28 cellular contexts compared by ENCODE assay signal in genomic region chr1:44010935-44011610, GRCh38. TPM values are rescaled to one million over a fixed set of nuclear protein-coding genes. Genes with fewer than 3 reads are reported as not detected.
DNase-seq lines count a peak whose midpoint lies in the region; ATAC-seq, FAIRE-seq and TF ChIP-seq lines count a peak whose summit lies in the region.
"Had no signal": no experiment of that assay in that cellular context is flagged by ENCODE, and none has a peak within 500 bp of the region (broad histone marks: within the 10 kb centered on the region; RNA-seq: fewer than 3 reads in every experiment).

No MANE protein-coding gene starts in this region.

- H3K36me3 ChIP-seq in HepG2 (replicated peaks in 1 of 2; ENCODE audit: control insufficient read depth in 1 of 2, insufficient read depth in 2 of 2, low read length in 2 of 2) (no peaks in the 10 kb centered on the region; a peak in 1 of 5 replicates), right lobe of liver (no peaks in the 10 kb centered on the region), A673 (ENCODE audit: insufficient read depth, low read length, poor library complexity, severe bottlenecking) (no peaks in the 10 kb centered on the region)
- H3K36me3 ChIP-seq: transverse colon, WERI-Rb-1 had no signal

- H3K27ac ChIP-seq in HepG2 (ENCODE audit: extremely low read length, insufficient read depth, low read length) = no peak overlapping the region
- H3K27ac ChIP-seq in right lobe of liver = no peak overlapping the region
- H3K27ac ChIP-seq in A673 (ENCODE audit: low read depth, low read length, poor library complexity, severe bottlenecking) = no peak overlapping the region
- H3K27ac ChIP-seq: transverse colon, WERI-Rb-1 had no signal

- H3K4me2 ChIP-seq in HepG2 (ENCODE audit: low read depth, low read length) = no peak overlapping the region

- no peaks in the 10 kb centered on the region for H3K79me2 ChIP-seq in HepG2 (ENCODE audit: insufficient read depth, low read length)

- no peaks in the 10 kb centered on the region for H3K27me3 ChIP-seq in HepG2 (ENCODE audit: control insufficient read depth in 1 of 2, insufficient read depth in 2 of 2, low read length in 2 of 2)
- H3K27me3 ChIP-seq in right lobe of liver = no peaks in the 10 kb centered on the region
- no peaks in the 10 kb centered on the region for H3K27me3 ChIP-seq in A673 (replicated peaks; ENCODE audit: insufficient read depth, low read depth, low read length, poor library complexity)
- H3K27me3 ChIP-seq: transverse colon had no signal

- WGBS in HepG2 (ENCODE audit: low lambda C conversion rate) = 81% methylated on average over 7 of the region's 12 CpGs
- whole genome bisulfite sequencing in right lobe of liver (ENCODE audit: insufficient coverage, low coverage, low lambda C conversion rate, missing lambda C conversion rate) = no CpG with 5 or more reads among the region's 12 CpGs

- FAIRE-seq in HepG2 (lab: Jason Lieb, UNC) = no peak
- FAIRE-seq: H54 had no signal

- H3K4me3 ChIP-seq in HepG2 (replicated peaks in 1 of 3; ENCODE audit: insufficient read depth in 1 of 3, low read depth in 2 of 3, low read length in 3 of 3) = no peak overlapping the region
- H3K4me3 ChIP-seq in right lobe of liver = no peak overlapping the region
- no peak overlapping the region for H3K4me3 ChIP-seq in epithelial cell of proximal tubule (ENCODE audit: low read depth, low read length)
- H3K4me3 ChIP-seq in A673 (ENCODE audit: low read depth, low read length, poor library complexity, severe bottlenecking) = no peak overlapping the region
- H3K4me3 ChIP-seq: transverse colon had no signal

- TF ChIP-seq CTCF in HepG2 (CRISPR knock-in tag; IDR thresholded peaks at IDR 0.05) (peak; percentile 23; the same call in 1 of the 2 replicates), right lobe of liver (IDR thresholded peaks at IDR 0.05) (no peak), epithelial cell of proximal tubule (conservative IDR thresholded peaks at IDR 0.05; ENCODE audit: low read depth, low read length) (peak; percentile 9), A673 (conservative IDR thresholded peaks at IDR 0.05; ENCODE audit: low read depth, low read length) (no peak)

- CTCF ChIA-PET in HepG2 (lab: Yijun Ruan, JAX; ENCODE audit: low intra/inter-chr PET ratio, low total read pairs) = interaction anchor here (3.5 kb wide), 1 partner anchor 25 kb away, joined by 9 read pairs; no protein-coding TSS in a partner anchor
- CTCF ChIA-PET in A673 (lab: Charles Lee) = interaction anchor here (1.0 kb wide), 1 partner anchor 25 kb away, joined by 3 read pairs; no protein-coding TSS in a partner anchor

- no peak overlapping the region for H3K9ac ChIP-seq in HepG2 (ENCODE audit: insufficient read depth, low read depth, low read length)

- TF ChIP-seq EP300 in HepG2 (IDR thresholded peaks at IDR 0.05; ENCODE audit: low read depth in 2 of 2, low read length in 2 of 2) (no peak), HepG2 (CRISPR knock-in tag; IDR thresholded peaks at IDR 0.05; ENCODE audit: borderline replicate concordance) (no peak)

- DNase-seq in HepG2 (ENCODE audit: low spot score) (no peak), right lobe of liver (no peak), epithelial cell of proximal tubule (ENCODE audit: low read depth) (no peak), nucleus accumbens (lab: John Stamatoyannopoulos, UW) (peak in 55 of 56 donors; percentile 19 to 95 (median 85)), cerebellum (ENCODE audit: low spot score) (no peak), A673 (ENCODE audit: low spot score) (no peak)
- DNase-seq: activated CD4-positive, alpha-beta T cell treated with anti-CD3 and anti-CD28 coated beads, Interleukin-2, amount 50 U/mL, for 1 hour; activated naive CD4-positive, alpha-beta T cell treated with anti-CD3 and anti-CD28 coated beads, Interleukin-2, amount 10 ng/mL, durations not matched to agents 7 days and 5 days; AML-193; aorta; central memory CD4-positive, alpha-beta T cell; COR-L47; DMS79 treated with DMSO at 0.1 percent for 48 hours; IMR-90; left colon; NCI-H1105; NCI-H2029; NCI-H226; NCI-H748 treated with DMSO at 0.1 percent for 48 hours; Right ventricle myocardium superior; stimulated activated CD4-positive, alpha-beta T cell treated with anti-CD3 and anti-CD28 coated beads, Interleukin-12 subunit alpha, Interleukin-12 subunit beta, amount 100 ng/mL, for 4 hours; stimulated activated naive CD4-positive, alpha-beta T cell treated with Interleukin-2 at 50 U/mL for 16 hours; transverse colon; WERI-Rb-1 had no signal

- TF ChIP-seq POLR2A in HepG2 (IDR thresholded peaks at IDR 0.05; ENCODE audit: insufficient read depth in 1 of 2, low read depth in 2 of 2, low read length in 2 of 2) (no peak), right lobe of liver (IDR thresholded peaks at IDR 0.05) (no peak)

- no peak for TF ChIP-seq RAD21 in HepG2 (CRISPR knock-in tag; IDR thresholded peaks at IDR 0.05)

- no peak; the same call in 2 of the 3 replicates for ATAC-seq in HepG2
- ATAC-seq in right lobe of liver = no peak
- ATAC-seq in HG03139 (IDR thresholded peaks at IDR 0.05; ENCODE audit: unreplicated experiment) = no peak
- no peak for ATAC-seq in GM19397 (IDR thresholded peaks at IDR 0.05; ENCODE audit: unreplicated experiment)
- ATAC-seq: right cardiac atrium had no signal

- no peaks in the 10 kb centered on the region for H3K9me3 ChIP-seq in HepG2 (ENCODE audit: low read length)
- no peaks in the 10 kb centered on the region for H3K9me3 ChIP-seq in right lobe of liver
- H3K9me3 ChIP-seq in A673 (ENCODE audit: low read depth, low read length, poor library complexity, severe bottlenecking) = no peaks in the 10 kb centered on the region
- H3K9me3 ChIP-seq: transverse colon had no signal

- POLR2A ChIA-PET in HepG2 (lab: Yijun Ruan, JAX) = interaction anchor here (4.1 kb wide), 1 partner anchor 20 kb away, joined by 32 read pairs; the partner anchor contains the start of gene SLC6A9
- POLR2A ChIA-PET in A673 (lab: Charles Lee; ENCODE audit: low non-redundant PET) = no interaction called here

- no peaks in the 10 kb centered on the region for H4K20me1 ChIP-seq in HepG2 (ENCODE audit: insufficient read depth, low read length)

- in situ Hi-C loops in HepG2 (cut with HindIII; ENCODE audit: extremely low pct_ligation_motif_present, low pct_unique_long_range_greater_than_20kb) = no loop called here

- H2AFZ ChIP-seq in HepG2 (ENCODE audit: low read length) = no peak overlapping the region

- H3K4me1 ChIP-seq in HepG2 (ENCODE audit: insufficient read depth, low read length) (peaks cover 67% of the 10 kb centered on the region), right lobe of liver (no peaks in the 10 kb centered on the region), A673 (ENCODE audit: insufficient read depth, low read length, poor library complexity, severe bottlenecking) (peaks cover 15% of the 10 kb centered on the region)

- intact Hi-C loops in HepG2 (cut with micrococcal nuclease; ENCODE audit: unreplicated experiment) (no loop called here), right lobe of liver (cut with DNase I) (no loop called here), A673 (cut with micrococcal nuclease; ENCODE audit: unreplicated experiment) (no loop called here)

- no TSS peak for BruUV-seq in HepG2 (replicated peaks; lab: Mats Ljungman, UMichigan)
- BruUV-seq in A673 (replicated peaks; lab: Mats Ljungman, UMichigan) = no TSS peak

RNA-seq across cellular contexts. Expression of gene CCDC24, which starts 19.7 kb away (rescaled TPM):
- total RNA-seq in HepG2 (2016; rRNA removed; fragmentation: Illumina TruSeq; extraction: Trizol) = 2.2 and 2.9 TPM in 2 replicates
- 0.79 and 2.4 TPM in 2 replicates for total RNA-seq in HepG2 (2016; cell fraction: cytosol; rRNA removed; fragmentation: Illumina TruSeq; extraction: Trizol; ENCODE audit: low read depth)
- 0.95 and 2.5 TPM in 2 replicates for total RNA-seq in HepG2 (2016; cell fraction: insoluble cytoplasmic fraction; rRNA removed; fragmentation: Illumina TruSeq; extraction: Trizol)
- total RNA-seq in HepG2 (2016; cell fraction: membrane; rRNA removed; fragmentation: Illumina TruSeq; extraction: Trizol) = 1.8 and 2.6 TPM in 2 replicates
- 2.8 and 3.1 TPM in 2 replicates for total RNA-seq in HepG2 (2016; cell fraction: nucleus; rRNA removed; fragmentation: Illumina TruSeq; extraction: Trizol)
- polyA plus RNA-seq in HepG2 (2011; rRNA removed) = 1.4 and 1.8 TPM in 2 replicates
- 0.59 and 0.82 TPM in 2 replicates for polyA plus RNA-seq in HepG2 (2011; cell fraction: cytosol; rRNA removed)
- polyA plus RNA-seq in HepG2 (2011; cell fraction: nucleus; rRNA removed) = 8.4 and 10.6 TPM in 2 replicates
- polyA plus RNA-seq in HepG2 (2012) = 2.3 and 3.3 TPM in 2 replicates
- 1.3 and 1.8 TPM in 2 replicates for polyA plus RNA-seq in HepG2 (2016; cell fraction: cytosol; fragmentation: Illumina TruSeq; extraction: Trizol; ENCODE audit: low read depth)
- polyA plus RNA-seq in HepG2 (2016; cell fraction: insoluble cytoplasmic fraction; fragmentation: Illumina TruSeq; extraction: Trizol; ENCODE audit: low read depth) = 2.1 and 2.4 TPM in 2 replicates
- 1.7 and 2.2 TPM in 2 replicates for polyA plus RNA-seq in HepG2 (2016; cell fraction: membrane; fragmentation: Illumina TruSeq; extraction: Trizol; ENCODE audit: low read depth)
- 4.7 and 6.9 TPM in 2 replicates for polyA plus RNA-seq in HepG2 (2016; cell fraction: nucleus; fragmentation: Illumina TruSeq; extraction: Trizol; ENCODE audit: insufficient read depth, low read depth)
- polyA minus RNA-seq in HepG2 (2011; rRNA and poly(A)+ RNA removed; ENCODE audit: low replicate concordance) = 1.1 and 1.6 TPM in 2 replicates
- not detected in 2 replicates for polyA minus RNA-seq in HepG2 (2011; cell fraction: cytosol; rRNA and poly(A)+ RNA removed)
- 1.2 and 1.9 TPM in 2 replicates for polyA minus RNA-seq in HepG2 (2011; cell fraction: nucleus; rRNA and poly(A)+ RNA removed)
- total RNA-seq in right lobe of liver = 1 to 10 TPM; 2.2 to 8.4 (median 3.5) TPM
- total RNA-seq in epithelial cell of proximal tubule = 6.6 and 7.3 TPM in 2 replicates
- 5.2 TPM for total RNA-seq in cerebellum
- 5.6 and 7.9 TPM in 2 replicates for total RNA-seq in A673 (2021)

RNA-seq across cellular contexts. Expression of gene SLC6A9, which starts 20.2 kb away (rescaled TPM):
- total RNA-seq in HepG2 (2016; rRNA removed; fragmentation: Illumina TruSeq; extraction: Trizol) (4.8 and 8.5 TPM in 2 replicates), right lobe of liver (1 to 10 TPM in 4 of 6 experiments, under 1 TPM in 2; 0.78 to 2.2 (median 1.9) TPM), epithelial cell of proximal tubule (1.3 and 4.1 TPM in 2 replicates), cerebellum (12.3 TPM), A673 (2021) (31.4 and 40.8 TPM in 2 replicates)
- 1.5 and 2.2 TPM in 2 replicates for total RNA-seq in HepG2 (2016; cell fraction: cytosol; rRNA removed; fragmentation: Illumina TruSeq; extraction: Trizol; ENCODE audit: low read depth)
- 3.6 and 8.3 TPM in 2 replicates for total RNA-seq in HepG2 (2016; cell fraction: insoluble cytoplasmic fraction; rRNA removed; fragmentation: Illumina TruSeq; extraction: Trizol)
- 5.1 and 6.1 TPM in 2 replicates for total RNA-seq in HepG2 (2016; cell fraction: membrane; rRNA removed; fragmentation: Illumina TruSeq; extraction: Trizol)
- 11.0 and 14.1 TPM in 2 replicates for total RNA-seq in HepG2 (2016; cell fraction: nucleus; rRNA removed; fragmentation: Illumina TruSeq; extraction: Trizol)
- 9.9 and 16.1 TPM in 2 replicates for polyA plus RNA-seq in HepG2 (2011; rRNA removed)
- 7.9 and 8.4 TPM in 2 replicates for polyA plus RNA-seq in HepG2 (2011; cell fraction: cytosol; rRNA removed)
- polyA plus RNA-seq in HepG2 (2011; cell fraction: nucleus; rRNA removed) = 33.5 and 37.5 TPM in 2 replicates
- polyA plus RNA-seq in HepG2 (2012) = 11.7 and 19.4 TPM in 2 replicates
- 2.5 TPM in 2 replicates for polyA plus RNA-seq in HepG2 (2016; cell fraction: cytosol; fragmentation: Illumina TruSeq; extraction: Trizol; ENCODE audit: low read depth)
- polyA plus RNA-seq in HepG2 (2016; cell fraction: insoluble cytoplasmic fraction; fragmentation: Illumina TruSeq; extraction: Trizol; ENCODE audit: low read depth) = 5.1 and 6.9 TPM in 2 replicates
- 5.7 and 5.9 TPM in 2 replicates for polyA plus RNA-seq in HepG2 (2016; cell fraction: membrane; fragmentation: Illumina TruSeq; extraction: Trizol; ENCODE audit: low read depth)
- 20.8 and 22.7 TPM in 2 replicates for polyA plus RNA-seq in HepG2 (2016; cell fraction: nucleus; fragmentation: Illumina TruSeq; extraction: Trizol; ENCODE audit: insufficient read depth, low read depth)
- polyA minus RNA-seq in HepG2 (2011; rRNA and poly(A)+ RNA removed; ENCODE audit: low replicate concordance) = 32.9 and 95.0 TPM in 2 replicates
- 7.2 and 7.7 TPM in 2 replicates for polyA minus RNA-seq in HepG2 (2011; cell fraction: cytosol; rRNA and poly(A)+ RNA removed)
- polyA minus RNA-seq in HepG2 (2011; cell fraction: nucleus; rRNA and poly(A)+ RNA removed) = 11.1 and 11.3 TPM in 2 replicates

RNA-seq across cellular contexts. Expression of gene B4GALT2, which starts 32.1 kb away (rescaled TPM):
- 56.5 and 78.0 TPM in 2 replicates for total RNA-seq in HepG2 (2016; rRNA removed; fragmentation: Illumina TruSeq; extraction: Trizol)
- 81.0 and 86.5 TPM in 2 replicates for total RNA-seq in HepG2 (2016; cell fraction: cytosol; rRNA removed; fragmentation: Illumina TruSeq; extraction: Trizol; ENCODE audit: low read depth)
- 57.1 and 86.7 TPM in 2 replicates for total RNA-seq in HepG2 (2016; cell fraction: insoluble cytoplasmic fraction; rRNA removed; fragmentation: Illumina TruSeq; extraction: Trizol)
- 144 and 151 TPM in 2 replicates for total RNA-seq in HepG2 (2016; cell fraction: membrane; rRNA removed; fragmentation: Illumina TruSeq; extraction: Trizol)
- 42.0 and 49.7 TPM in 2 replicates for total RNA-seq in HepG2 (2016; cell fraction: nucleus; rRNA removed; fragmentation: Illumina TruSeq; extraction: Trizol)
- polyA plus RNA-seq in HepG2 (2011; rRNA removed) = 41.9 and 57.0 TPM in 2 replicates
- 39.2 and 66.4 TPM in 2 replicates for polyA plus RNA-seq in HepG2 (2011; cell fraction: cytosol; rRNA removed)
- polyA plus RNA-seq in HepG2 (2011; cell fraction: nucleus; rRNA removed) = 53.0 and 54.3 TPM in 2 replicates
- 40.1 and 41.5 TPM in 2 replicates for polyA plus RNA-seq in HepG2 (2012)
- 96.5 and 101 TPM in 2 replicates for polyA plus RNA-seq in HepG2 (2016; cell fraction: cytosol; fragmentation: Illumina TruSeq; extraction: Trizol; ENCODE audit: low read depth)
- polyA plus RNA-seq in HepG2 (2016; cell fraction: insoluble cytoplasmic fraction; fragmentation: Illumina TruSeq; extraction: Trizol; ENCODE audit: low read depth) = 67.6 and 73.0 TPM in 2 replicates
- 132 and 145 TPM in 2 replicates for polyA plus RNA-seq in HepG2 (2016; cell fraction: membrane; fragmentation: Illumina TruSeq; extraction: Trizol; ENCODE audit: low read depth)
- 86.0 and 90.4 TPM in 2 replicates for polyA plus RNA-seq in HepG2 (2016; cell fraction: nucleus; fragmentation: Illumina TruSeq; extraction: Trizol; ENCODE audit: insufficient read depth, low read depth)
- polyA minus RNA-seq in HepG2 (2011; rRNA and poly(A)+ RNA removed; ENCODE audit: low replicate concordance) = 52.0 and 94.8 TPM in 2 replicates
- 24.3 and 27.3 TPM in 2 replicates for polyA minus RNA-seq in HepG2 (2011; cell fraction: cytosol; rRNA and poly(A)+ RNA removed)
- polyA minus RNA-seq in HepG2 (2011; cell fraction: nucleus; rRNA and poly(A)+ RNA removed) = 13.7 and 15.8 TPM in 2 replicates
- total RNA-seq in right lobe of liver = 10 to 100 TPM; 13.4 to 49.5 (median 18.5) TPM
- total RNA-seq in epithelial cell of proximal tubule = 69.5 and 105 TPM in 2 replicates
- 59.3 TPM for total RNA-seq in cerebellum
- 71.5 and 76.4 TPM in 2 replicates for total RNA-seq in A673 (2021)

RNA-seq across cellular contexts. Expression of gene ATP6V0B, which starts 36.3 kb away (rescaled TPM):
- 76.4 and 161 TPM in 2 replicates for total RNA-seq in HepG2 (2016; rRNA removed; fragmentation: Illumina TruSeq; extraction: Trizol)
- total RNA-seq in HepG2 (2016; cell fraction: cytosol; rRNA removed; fragmentation: Illumina TruSeq; extraction: Trizol; ENCODE audit: low read depth) = 117 and 155 TPM in 2 replicates
- 83.5 and 169 TPM in 2 replicates for total RNA-seq in HepG2 (2016; cell fraction: insoluble cytoplasmic fraction; rRNA removed; fragmentation: Illumina TruSeq; extraction: Trizol)
- 125 and 145 TPM in 2 replicates for total RNA-seq in HepG2 (2016; cell fraction: membrane; rRNA removed; fragmentation: Illumina TruSeq; extraction: Trizol)
- 134 and 145 TPM in 2 replicates for total RNA-seq in HepG2 (2016; cell fraction: nucleus; rRNA removed; fragmentation: Illumina TruSeq; extraction: Trizol)
- 157 and 169 TPM in 2 replicates for polyA plus RNA-seq in HepG2 (2011; rRNA removed)
- 171 and 212 TPM in 2 replicates for polyA plus RNA-seq in HepG2 (2011; cell fraction: cytosol; rRNA removed)
- polyA plus RNA-seq in HepG2 (2011; cell fraction: nucleus; rRNA removed) = 191 and 208 TPM in 2 replicates
- 45.1 and 96.9 TPM in 2 replicates for polyA plus RNA-seq in HepG2 (2012)
- polyA plus RNA-seq in HepG2 (2016; cell fraction: cytosol; fragmentation: Illumina TruSeq; extraction: Trizol; ENCODE audit: low read depth) = 104 and 146 TPM in 2 replicates
- polyA plus RNA-seq in HepG2 (2016; cell fraction: insoluble cytoplasmic fraction; fragmentation: Illumina TruSeq; extraction: Trizol; ENCODE audit: low read depth) = 64.0 and 66.5 TPM in 2 replicates
- polyA plus RNA-seq in HepG2 (2016; cell fraction: membrane; fragmentation: Illumina TruSeq; extraction: Trizol; ENCODE audit: low read depth) = 95.1 and 113 TPM in 2 replicates
- polyA plus RNA-seq in HepG2 (2016; cell fraction: nucleus; fragmentation: Illumina TruSeq; extraction: Trizol; ENCODE audit: insufficient read depth, low read depth) = 218 and 233 TPM in 2 replicates
- polyA minus RNA-seq in HepG2 (2011; rRNA and poly(A)+ RNA removed; ENCODE audit: low replicate concordance) = 161 and 288 TPM in 2 replicates
- polyA minus RNA-seq in HepG2 (2011; cell fraction: cytosol; rRNA and poly(A)+ RNA removed) = 33.1 and 37.3 TPM in 2 replicates
- polyA minus RNA-seq in HepG2 (2011; cell fraction: nucleus; rRNA and poly(A)+ RNA removed) = 51.0 and 60.8 TPM in 2 replicates
- total RNA-seq in right lobe of liver = 100 to 1,000 TPM in 2 of 6 experiments, 10 to 100 TPM in 4; 64.4 to 142 (median 76.9) TPM
- 139 and 262 TPM in 2 replicates for total RNA-seq in epithelial cell of proximal tubule
- 89.9 TPM for total RNA-seq in cerebellum
- total RNA-seq in A673 (2021) = 153 and 181 TPM in 2 replicates

RNA-seq across cellular contexts. Expression of gene DPH2, which starts 41.3 kb away (rescaled TPM):
- 38.3 and 40.5 TPM in 2 replicates for total RNA-seq in HepG2 (2016; rRNA removed; fragmentation: Illumina TruSeq; extraction: Trizol)
- 15.2 TPM in 2 replicates for total RNA-seq in HepG2 (2016; cell fraction: cytosol; rRNA removed; fragmentation: Illumina TruSeq; extraction: Trizol; ENCODE audit: low read depth)
- 33.0 and 37.1 TPM in 2 replicates for total RNA-seq in HepG2 (2016; cell fraction: insoluble cytoplasmic fraction; rRNA removed; fragmentation: Illumina TruSeq; extraction: Trizol)
- total RNA-seq in HepG2 (2016; cell fraction: membrane; rRNA removed; fragmentation: Illumina TruSeq; extraction: Trizol) = 43.0 and 46.2 TPM in 2 replicates
- total RNA-seq in HepG2 (2016; cell fraction: nucleus; rRNA removed; fragmentation: Illumina TruSeq; extraction: Trizol) = 21.9 and 28.3 TPM in 2 replicates
- 32.2 and 39.3 TPM in 2 replicates for polyA plus RNA-seq in HepG2 (2011; rRNA removed)
- 29.8 and 30.1 TPM in 2 replicates for polyA plus RNA-seq in HepG2 (2011; cell fraction: cytosol; rRNA removed)
- 143 and 148 TPM in 2 replicates for polyA plus RNA-seq in HepG2 (2011; cell fraction: nucleus; rRNA removed)
- 16.3 and 20.7 TPM in 2 replicates for polyA plus RNA-seq in HepG2 (2012)
- polyA plus RNA-seq in HepG2 (2016; cell fraction: cytosol; fragmentation: Illumina TruSeq; extraction: Trizol; ENCODE audit: low read depth) = 16.6 and 18.7 TPM in 2 replicates
- 33.1 and 38.5 TPM in 2 replicates for polyA plus RNA-seq in HepG2 (2016; cell fraction: insoluble cytoplasmic fraction; fragmentation: Illumina TruSeq; extraction: Trizol; ENCODE audit: low read depth)
- polyA plus RNA-seq in HepG2 (2016; cell fraction: membrane; fragmentation: Illumina TruSeq; extraction: Trizol; ENCODE audit: low read depth) = 41.7 and 43.1 TPM in 2 replicates
- polyA plus RNA-seq in HepG2 (2016; cell fraction: nucleus; fragmentation: Illumina TruSeq; extraction: Trizol; ENCODE audit: insufficient read depth, low read depth) = 50.3 and 52.5 TPM in 2 replicates
- polyA minus RNA-seq in HepG2 (2011; rRNA and poly(A)+ RNA removed; ENCODE audit: low replicate concordance) = 71.2 and 144 TPM in 2 replicates
- 10.3 and 13.5 TPM in 2 replicates for polyA minus RNA-seq in HepG2 (2011; cell fraction: cytosol; rRNA and poly(A)+ RNA removed)
- polyA minus RNA-seq in HepG2 (2011; cell fraction: nucleus; rRNA and poly(A)+ RNA removed) = 36.7 and 43.0 TPM in 2 replicates
- 10 to 100 TPM in 5 of 6 experiments, 1 to 10 TPM in 1; 8.9 to 27.5 (median 12.0) TPM for total RNA-seq in right lobe of liver
- 29.5 and 48.5 TPM in 2 replicates for total RNA-seq in epithelial cell of proximal tubule
- 14.2 TPM for total RNA-seq in cerebellum
- 44.8 and 52.8 TPM in 2 replicates for total RNA-seq in A673 (2021)

Comparison
In these comparisons a context has a peak if more than half of its experiments do, and no peak if none do; other contexts are left out.
1. CTCF ChIP-seq: peak in HepG2 (single experiment) and epithelial cell of proximal tubule (single experiment); none in right lobe of liver (0 of 4) and A673 (single experiment).
2. DNase-seq: peak in nucleus accumbens (55 of 56); none in HepG2 (single experiment), right lobe of liver (0 of 3), epithelial cell of proximal tubule (single experiment), cerebellum (single experiment) and A673 (single experiment).